Comparison of ENCODE assay signal across 8 cellular contexts in genomic region chr17:17313350-17313991, GRCh38. TPM values are rescaled to one million over a fixed set of nuclear protein-coding genes. Genes with fewer than 3 reads are reported as not detected.
DNase-seq lines count a peak whose midpoint lies in the region; ATAC-seq and TF ChIP-seq lines count a peak whose summit lies in the region.

No MANE protein-coding gene starts in this region.

- peaks cover 2% of the 10 kb centered on the region; the same call in 1 of the 2 replicates for H3K4me1 ChIP-seq in OCI-LY3 (ENCODE audit: low read length)

- peak overlapping the region; percentile 83; the same call in 1 of the 2 replicates for H2AFZ ChIP-seq in OCI-LY3 (ENCODE audit: low read depth, low read length)

- H3K4me3 ChIP-seq in OCI-LY3 (ENCODE audit: low read length) = no peak overlapping the region

- peak; percentile 68 for TF ChIP-seq CTCF in OCI-LY3 (IDR thresholded peaks at IDR 0.05; ENCODE audit: low read depth, low read length)

- no peaks in the 10 kb centered on the region for H3K27me3 ChIP-seq in OCI-LY3 (ENCODE audit: low read depth, low read length)

- ATAC-seq in activated T-helper 17 cell treated with anti-CD3 and anti-CD28 coated beads, Interleukin-2, amount 50 U/mL, for 72 hours (replicated peaks) = peak; percentile 94
- ATAC-seq in GM19455 (IDR thresholded peaks at IDR 0.05; ENCODE audit: unreplicated experiment) = no peak

- H3K4me3 Mint-ChIP-seq in activated T-helper 17 cell treated with anti-CD3 and anti-CD28 coated beads, Interleukin-2, amount 50 U/mL, for 72 hours = no peak overlapping the region

- no peaks in the 10 kb centered on the region for H4K20me1 ChIP-seq in OCI-LY3 (ENCODE audit: insufficient read depth, low read length)

- intact Hi-C loops in cardiac septum (cut with DNase I) = no loop called here

- H3K36me3 ChIP-seq in OCI-LY3 (replicated peaks; ENCODE audit: low read depth, low read length) = no peaks in the 10 kb centered on the region

- no peak overlapping the region for H3K27ac ChIP-seq in OCI-LY3 (ENCODE audit: low read length)

- H3K4me1 Mint-ChIP-seq in activated T-helper 17 cell treated with anti-CD3 and anti-CD28 coated beads, Interleukin-2, amount 50 U/mL, for 72 hours = no peaks in the 10 kb centered on the region

- no peaks in the 10 kb centered on the region for H3K79me2 ChIP-seq in OCI-LY3 (ENCODE audit: low read length)

- H3K9me3 Mint-ChIP-seq in activated T-helper 17 cell treated with anti-CD3 and anti-CD28 coated beads, Interleukin-2, amount 50 U/mL, for 72 hours = no peaks in the 10 kb centered on the region

- H3K36me3 Mint-ChIP-seq in activated T-helper 17 cell treated with anti-CD3 and anti-CD28 coated beads, Interleukin-2, amount 50 U/mL, for 72 hours (ENCODE audit: low read depth) = no peaks in the 10 kb centered on the region

- H3K9ac ChIP-seq in OCI-LY3 (ENCODE audit: low read length) = no peak overlapping the region

- no peak overlapping the region for H3K27ac Mint-ChIP-seq in activated T-helper 17 cell treated with anti-CD3 and anti-CD28 coated beads, Interleukin-2, amount 50 U/mL, for 72 hours

- peak; percentile 11 for DNase-seq in NCI-H1694 (lab: John Stamatoyannopoulos, UW)
- no peak for DNase-seq in NCI-H1694 treated with DMSO at 0.1 percent for 48 hours (lab: John Stamatoyannopoulos, UW)
- DNase-seq in cardiac septum (ENCODE audit: low spot score) = peak; percentile 77
- peak; percentile 46 for DNase-seq in stimulated activated CD4-positive, alpha-beta T cell treated with anti-CD3 and anti-CD28 coated beads, Interleukin-12 subunit alpha, Interleukin-12 subunit beta, amount 100 ng/mL, for 24 hours (ENCODE audit: low read depth in 2 of 2)
- no peak for DNase-seq in NCI-H345 treated with DMSO at 0.1 percent for 48 hours (lab: John Stamatoyannopoulos, UW; ENCODE audit: unreplicated experiment)

- no peaks in the 10 kb centered on the region for H3K27me3 Mint-ChIP-seq in activated T-helper 17 cell treated with anti-CD3 and anti-CD28 coated beads, Interleukin-2, amount 50 U/mL, for 72 hours

- H3K4me2 ChIP-seq in OCI-LY3 (ENCODE audit: low read length) = peak overlapping the region; percentile 32

- H3K9me3 ChIP-seq in OCI-LY3 (ENCODE audit: insufficient read depth, low read length) = no peaks in the 10 kb centered on the region

RNA-seq across cellular contexts. Expression of gene NT5M, which starts 10.3 kb away (rescaled TPM):
- total RNA-seq in activated T-helper 17 cell treated with anti-CD3 and anti-CD28 coated beads, Interleukin-2, amount 50 U/mL, for 72 hours = 1 to 10 TPM; 2.4 to 3.3 TPM
- total RNA-seq in cardiac septum = 7.5 TPM

RNA-seq across cellular contexts. Expression of gene COPS3, which starts 32.4 kb away (rescaled TPM):
- total RNA-seq in activated T-helper 17 cell treated with anti-CD3 and anti-CD28 coated beads, Interleukin-2, amount 50 U/mL, for 72 hours = 100 to 1,000 TPM in 1 of 2 donors, 10 to 100 TPM in 1; 63.0 to 116 TPM
- 64.0 TPM for total RNA-seq in cardiac septum

Comparison
In these comparisons a context has a peak if more than half of its experiments do, and no peak if none do; other contexts are left out.
1. DNase-seq: peak in NCI-H1694 (single experiment), cardiac septum (single experiment) and stimulated activated CD4-positive, alpha-beta T cell treated with anti-CD3 and anti-CD28 coated beads, Interleukin-12 subunit alpha, Interleukin-12 subunit beta, amount 100 ng/mL, for 24 hours (2 of 2); none in NCI-H1694 treated with DMSO at 0.1 percent for 48 hours (single experiment) and NCI-H345 treated with DMSO at 0.1 percent for 48 hours (single experiment).